In the genomic region with DNA sequence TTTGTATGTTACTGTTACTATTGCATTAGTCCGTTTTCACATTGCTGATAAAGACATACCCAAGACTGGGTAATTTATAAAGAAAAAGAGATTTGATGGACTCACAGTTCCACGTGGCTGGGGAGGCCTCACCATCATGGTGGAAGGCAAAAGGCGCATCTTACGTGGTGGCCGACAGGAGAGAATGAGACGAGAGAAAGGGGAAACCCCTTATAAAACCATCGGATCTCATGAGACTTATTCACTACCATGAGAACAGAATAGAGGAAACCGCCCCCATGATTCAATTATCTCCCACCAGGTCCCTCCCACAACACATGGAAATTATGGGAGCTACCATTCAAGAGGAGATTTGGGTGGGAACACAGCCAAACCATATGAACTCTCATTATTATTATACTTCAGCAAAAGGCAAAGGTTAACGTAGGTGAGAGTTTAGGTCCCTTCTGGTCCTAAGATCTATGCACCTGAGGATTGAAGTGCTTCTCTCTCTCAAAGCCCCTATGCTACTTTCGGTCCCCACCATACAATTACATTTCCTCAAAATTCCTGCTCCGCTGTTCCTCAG, we compare ENCODE assay signal across 1 cellular context.
A peak's percentile ranks its signal among the peaks of the same experiment; 100 is the strongest.
TF ChIP-seq lines count a peak whose summit lies in the region.

No MANE protein-coding gene starts in this region.

TF ChIP-seq in GM12878, 131 proteins besides CTCF, POLR2A, EP300 and RAD21:
- TF ChIP-seq ATF7 (IDR thresholded peaks at IDR 0.05; ENCODE audit: low read depth): peak; percentile 39; the same call in 1 of the 2 replicates
- TF ChIP-seq, protein P1, sequence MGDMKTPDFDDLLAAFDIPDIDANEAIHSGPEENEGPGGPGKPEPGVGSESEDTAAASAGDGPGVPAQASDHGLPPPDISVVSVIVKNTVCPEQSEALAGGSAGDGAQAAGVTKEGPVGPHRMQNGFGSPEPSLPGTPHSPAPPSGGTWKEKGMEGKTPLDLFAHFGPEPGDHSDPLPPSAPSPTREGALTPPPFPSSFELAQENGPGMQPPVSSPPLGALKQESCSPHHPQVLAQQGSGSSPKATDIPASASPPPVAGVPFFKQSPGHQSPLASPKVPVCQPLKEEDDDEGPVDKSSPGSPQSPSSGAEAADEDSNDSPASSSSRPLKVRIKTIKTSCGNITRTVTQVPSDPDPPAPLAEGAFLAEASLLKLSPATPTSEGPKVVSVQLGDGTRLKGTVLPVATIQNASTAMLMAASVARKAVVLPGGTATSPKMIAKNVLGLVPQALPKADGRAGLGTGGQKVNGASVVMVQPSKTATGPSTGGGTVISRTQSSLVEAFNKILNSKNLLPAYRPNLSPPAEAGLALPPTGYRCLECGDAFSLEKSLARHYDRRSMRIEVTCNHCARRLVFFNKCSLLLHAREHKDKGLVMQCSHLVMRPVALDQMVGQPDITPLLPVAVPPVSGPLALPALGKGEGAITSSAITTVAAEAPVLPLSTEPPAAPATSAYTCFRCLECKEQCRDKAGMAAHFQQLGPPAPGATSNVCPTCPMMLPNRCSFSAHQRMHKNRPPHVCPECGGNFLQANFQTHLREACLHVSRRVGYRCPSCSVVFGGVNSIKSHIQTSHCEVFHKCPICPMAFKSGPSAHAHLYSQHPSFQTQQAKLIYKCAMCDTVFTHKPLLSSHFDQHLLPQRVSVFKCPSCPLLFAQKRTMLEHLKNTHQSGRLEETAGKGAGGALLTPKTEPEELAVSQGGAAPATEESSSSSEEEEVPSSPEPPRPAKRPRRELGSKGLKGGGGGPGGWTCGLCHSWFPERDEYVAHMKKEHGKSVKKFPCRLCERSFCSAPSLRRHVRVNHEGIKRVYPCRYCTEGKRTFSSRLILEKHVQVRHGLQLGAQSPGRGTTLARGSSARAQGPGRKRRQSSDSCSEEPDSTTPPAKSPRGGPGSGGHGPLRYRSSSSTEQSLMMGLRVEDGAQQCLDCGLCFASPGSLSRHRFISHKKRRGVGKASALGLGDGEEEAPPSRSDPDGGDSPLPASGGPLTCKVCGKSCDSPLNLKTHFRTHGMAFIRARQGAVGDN (IDR thresholded peaks at IDR 0.05): 0 out of 2 replicates have a peak, but pooled peaks have one; percentile 23
